17 cellular contexts compared by ENCODE assay signal in genomic region chr10:96257944-96258343, GRCh38. TPM values are rescaled to one million over a fixed set of nuclear protein-coding genes. Genes with fewer than 3 reads are reported as not detected.
DNase-seq lines count a peak whose midpoint lies in the region; ATAC-seq, FAIRE-seq and TF ChIP-seq lines count a peak whose summit lies in the region.
"Had no signal": no experiment of that assay in that cellular context is flagged by ENCODE, and none has a peak within 500 bp of the region (broad histone marks: within the 10 kb centered on the region; RNA-seq: fewer than 3 reads in every experiment).

No MANE protein-coding gene starts in this region.

- H3K4me1 Mint-ChIP-seq in nephron = peaks cover 32% of the 10 kb centered on the region

- no peaks in the 10 kb centered on the region for H3K4me1 ChIP-seq in DND-41 (ENCODE audit: insufficient read depth, low read length)
- H3K4me1 ChIP-seq in endothelial cell of umbilical vein (ENCODE audit: control insufficient read depth, extremely low read depth, insufficient read depth, low read length) = no peaks in the 10 kb centered on the region
- H3K4me1 ChIP-seq in transverse colon = peaks cover 2 to 41% (median 14%) of the 10 kb centered on the region in 4 donors

- no peaks in the 10 kb centered on the region for H3K36me3 Mint-ChIP-seq in nephron (ENCODE audit: low read depth)
- H3K36me3 Mint-ChIP-seq: activated naive CD8-positive, alpha-beta T cell had no signal

- intact Hi-C loops in endothelial cell of umbilical vein (cut with micrococcal nuclease) = no loop called here
- intact Hi-C loops in transverse colon (cut with DNase I; ENCODE audit: low total_unique reads) = no loop called here

- H3K9me1 ChIP-seq in endothelial cell of umbilical vein (replicated peaks; ENCODE audit: control insufficient read depth, extremely low read depth, insufficient read depth, low read length) = no peaks in the 10 kb centered on the region

- peak overlapping the region; percentile 43; the same call in 1 of the 2 replicates for H2AFZ ChIP-seq in DND-41 (ENCODE audit: low read depth, low read length)
- no peak overlapping the region for H2AFZ ChIP-seq in endothelial cell of umbilical vein (ENCODE audit: low read depth, low read length)

- FAIRE-seq in endothelial cell of umbilical vein (lab: Jason Lieb, UNC) = no peak
- FAIRE-seq: TTC549 had no signal

- H3K9me3 Mint-ChIP-seq in nephron = no peaks in the 10 kb centered on the region

- H3K9me3 ChIP-seq in DND-41 (ENCODE audit: insufficient read depth, low read length, severe bottlenecking) = no peaks in the 10 kb centered on the region
- no peaks in the 10 kb centered on the region for H3K9me3 ChIP-seq in endothelial cell of umbilical vein (replicated peaks; ENCODE audit: control insufficient read depth, insufficient read depth, low read length)
- H3K9me3 ChIP-seq in transverse colon = no peaks in the 10 kb centered on the region
- H3K9me3 ChIP-seq: neutrophil had no signal

- ATAC-seq in DND-41 (ENCODE audit: insufficient read depth, low read depth) (no peak), HG03139 (IDR thresholded peaks at IDR 0.05; ENCODE audit: unreplicated experiment) (no peak), HG02870 (IDR thresholded peaks at IDR 0.05; ENCODE audit: unreplicated experiment) (no peak)

- no peak overlapping the region for H3K4me2 ChIP-seq in DND-41 (ENCODE audit: insufficient read depth, low read length)
- H3K4me2 ChIP-seq in endothelial cell of umbilical vein (ENCODE audit: insufficient read depth, low read length) = no peak overlapping the region

- H3K4me3 Mint-ChIP-seq in nephron = no peak overlapping the region
- H3K4me3 Mint-ChIP-seq: activated naive CD8-positive, alpha-beta T cell had no signal

- POLR2A ChIA-PET in endothelial cell of umbilical vein (lab: Charles Lee) = no interaction called here

- TF ChIP-seq EP300 in transverse colon (IDR thresholded peaks at IDR 0.05; ENCODE audit: low read depth) = no peak

- BruUV-seq in endothelial cell of umbilical vein (replicated peaks; lab: Mats Ljungman, UMichigan) = no TSS peak

- DNase-seq in DND-41 (no peak), MV-4-11 (lab: John Stamatoyannopoulos, UW) (peak; percentile 78), endothelial cell of umbilical vein (ENCODE audit: low read depth, low spot score) (peak; percentile 19), T-helper 9 cell (no peak), transverse colon (no peak)
- DNase-seq: HCEC 1CT, NCI-H1105 had no signal

- H3K27me3 ChIP-seq in DND-41 (ENCODE audit: insufficient read depth, low read length, poor library complexity) (no peaks in the 10 kb centered on the region), endothelial cell of umbilical vein (ENCODE audit: control insufficient read depth in 2 of 2, insufficient read depth in 2 of 2, low read length in 2 of 2) (no peaks in the 10 kb centered on the region), transverse colon (no peaks in the 10 kb centered on the region)
- H3K27me3 ChIP-seq: neutrophil had no signal

- peak overlapping the region in 2 of 3 experiments; percentile 7 to 43 for H3K27ac Mint-ChIP-seq in nephron
- H3K27ac Mint-ChIP-seq: activated naive CD8-positive, alpha-beta T cell had no signal

- H3K9ac ChIP-seq in DND-41 (ENCODE audit: low read depth, low read length) (no peak overlapping the region), endothelial cell of umbilical vein (replicated peaks; ENCODE audit: extremely low read depth, insufficient read depth, low read length) (no peak overlapping the region)

- H4K20me1 ChIP-seq in DND-41 (ENCODE audit: insufficient read depth, low read length) = no peaks in the 10 kb centered on the region
- H4K20me1 ChIP-seq in endothelial cell of umbilical vein (replicated peaks; ENCODE audit: control insufficient read depth, extremely low read depth, insufficient read depth, low read length) = no peaks in the 10 kb centered on the region

- H3K4me3 ChIP-seq in DND-41 (ENCODE audit: low read depth in 1 of 2, low read length in 2 of 2) (no peak overlapping the region), endothelial cell of umbilical vein (replicated peaks in 1 of 3; ENCODE audit: insufficient read depth in 1 of 3, low read depth in 1 of 3, low read length in 3 of 3) (no peak overlapping the region), transverse colon (no peak overlapping the region)
- H3K4me3 ChIP-seq: coronary artery had no signal

- H3K27me3 Mint-ChIP-seq in nephron (ENCODE audit: low read depth) = no peaks in the 10 kb centered on the region
- H3K27me3 Mint-ChIP-seq: activated naive CD8-positive, alpha-beta T cell had no signal

- dilution Hi-C loops in endothelial cell of umbilical vein (cut with MboI; ENCODE audit: extremely low pct_ligation_motif_present, low sequenced_read_pairs) = no loop called here

- H3K27ac ChIP-seq in DND-41 (ENCODE audit: low read length) (no peak overlapping the region), endothelial cell of umbilical vein (ENCODE audit: insufficient read depth, low read depth, low read length) (no peak overlapping the region), transverse colon (peak overlapping the region in 1 of 4 donors; percentile 17)
- H3K27ac ChIP-seq: neutrophil, RWPE1 had no signal

- H3K36me3 ChIP-seq in DND-41 (ENCODE audit: insufficient read depth, low read length) = no peaks in the 10 kb centered on the region
- H3K36me3 ChIP-seq in endothelial cell of umbilical vein (ENCODE audit: control insufficient read depth in 2 of 2, extremely low read depth in 1 of 2, insufficient read depth in 2 of 2, low read length in 2 of 2) = no peaks in the 10 kb centered on the region
- H3K36me3 ChIP-seq in transverse colon = no peaks in the 10 kb centered on the region
- H3K36me3 ChIP-seq: neutrophil had no signal

- TF ChIP-seq CTCF in DND-41 (IDR thresholded peaks at IDR 0.05; ENCODE audit: borderline replicate concordance, extremely low read depth, low read length, poor library complexity, severe bottlenecking) = no peak
- TF ChIP-seq CTCF in endothelial cell of umbilical vein (IDR thresholded peaks at IDR 0.05; ENCODE audit: extremely low read depth in 1 of 2, insufficient read depth in 1 of 2, low read depth in 1 of 2, low read length in 2 of 2) = no peak
- TF ChIP-seq CTCF in nephron (IDR thresholded peaks at IDR 0.05; ENCODE audit: unreplicated experiment in 3 of 3) = no peak
- TF ChIP-seq CTCF in transverse colon (IDR thresholded peaks at IDR 0.05) = no peak

- CTCF ChIA-PET in endothelial cell of umbilical vein (lab: Charles Lee) = interaction anchor here (5.0 kb wide), 1 partner anchor 29 kb away, joined by 27 read pairs; no protein-coding TSS in a partner anchor

- WGBS in transverse colon (ENCODE audit: low coverage in 1 of 2), 2 donors = 51 to 67% methylated on average over 1 to 4 of the region's 4 CpGs

- in situ Hi-C loops in transverse colon (cut with MboI; ENCODE audit: low pct_ligation_motif_present in 1 of 4, low pct_unique_long_range_greater_than_20kb in 1 of 4, low sequenced_read_pairs in 3 of 4) = no loop called here

- TF ChIP-seq POLR2A in endothelial cell of umbilical vein (IDR thresholded peaks at IDR 0.05; ENCODE audit: low read depth, low read length) (no peak), transverse colon (IDR thresholded peaks at IDR 0.05) (no peak)

- no peaks in the 10 kb centered on the region for H3K79me2 ChIP-seq in DND-41 (ENCODE audit: insufficient read depth, low read length)
- H3K79me2 ChIP-seq in endothelial cell of umbilical vein (ENCODE audit: control insufficient read depth, insufficient read depth, low read length) = no peaks in the 10 kb centered on the region

TF ChIP-seq in endothelial cell of umbilical vein, 7 proteins besides CTCF, POLR2A, EP300 and RAD21:
- TF ChIP-seq GATA2 (IDR thresholded peaks at IDR 0.05; ENCODE audit: insufficient read depth, insufficient read length, low read depth, low read length) (no peak), FOS (IDR thresholded peaks at IDR 0.05; ENCODE audit: borderline replicate concordance, insufficient read depth, low read length) (no peak), MAX (IDR thresholded peaks at IDR 0.05; ENCODE audit: insufficient read depth, insufficient read length) (no peak), JUN (IDR thresholded peaks at IDR 0.05; ENCODE audit: borderline replicate concordance, insufficient read depth, insufficient read length, low read depth) (no peak)

RNA-seq across cellular contexts. Expression of gene BLNK, which starts 13.4 kb away (rescaled TPM):
- total RNA-seq in endothelial cell of umbilical vein (not detected in 2 replicates), transverse colon (10 to 100 TPM in 2 of 4 donors, 1 to 10 TPM in 2; 5.6 to 21.8 (median 12.0) TPM)
- not detected in 2 replicates for polyA plus RNA-seq in endothelial cell of umbilical vein
- polyA plus RNA-seq in endothelial cell of umbilical vein (2011; cell fraction: cytosol; rRNA removed) = not detected in 2 replicates
- not detected in 2 replicates for polyA plus RNA-seq in endothelial cell of umbilical vein (2011; cell fraction: nucleus; rRNA removed)
- polyA plus RNA-seq in endothelial cell of umbilical vein (2012) = not detected in 2 replicates
- polyA minus RNA-seq in endothelial cell of umbilical vein = not detected in 2 replicates
- not detected for polyA minus RNA-seq in endothelial cell of umbilical vein (2011; cell fraction: cytosol; rRNA and poly(A)+ RNA removed)
- not detected in 2 replicates for polyA minus RNA-seq in endothelial cell of umbilical vein (2011; cell fraction: nucleus; rRNA and poly(A)+ RNA removed)
- total RNA-seq: activated CD8-positive, alpha-beta memory T cell treated with anti-CD3 and anti-CD28 coated beads for 36 hours; HT1080 had no signal

RNA-seq across cellular contexts. Expression of gene DNTT, which starts 46.3 kb away (rescaled TPM):
- total RNA-seq in endothelial cell of umbilical vein = not detected in 2 replicates
- not detected in 2 replicates for polyA plus RNA-seq in endothelial cell of umbilical vein
- not detected in 2 replicates for polyA plus RNA-seq in endothelial cell of umbilical vein (2011; cell fraction: cytosol; rRNA removed)
- not detected in 2 replicates for polyA plus RNA-seq in endothelial cell of umbilical vein (2011; cell fraction: nucleus; rRNA removed)
- not detected in 2 replicates for polyA plus RNA-seq in endothelial cell of umbilical vein (2012)
- polyA minus RNA-seq in endothelial cell of umbilical vein = not detected in 2 replicates
- not detected for polyA minus RNA-seq in endothelial cell of umbilical vein (2011; cell fraction: cytosol; rRNA and poly(A)+ RNA removed)
- polyA minus RNA-seq in endothelial cell of umbilical vein (2011; cell fraction: nucleus; rRNA and poly(A)+ RNA removed) = not detected in 2 replicates
- not detected for total RNA-seq in transverse colon
- total RNA-seq: activated CD8-positive, alpha-beta memory T cell treated with anti-CD3 and anti-CD28 coated beads for 36 hours; HT1080 had no signal

Comparison
In these comparisons a context has a peak if more than half of its experiments do, and no peak if none do; other contexts are left out.
1. DNase-seq: peak in MV-4-11 (single experiment) and endothelial cell of umbilical vein (single experiment); none in DND-41 (single experiment), T-helper 9 cell (single experiment) and transverse colon (single experiment).